Comparison of ENCODE assay signal across 14 cellular contexts in the genomic region with DNA sequence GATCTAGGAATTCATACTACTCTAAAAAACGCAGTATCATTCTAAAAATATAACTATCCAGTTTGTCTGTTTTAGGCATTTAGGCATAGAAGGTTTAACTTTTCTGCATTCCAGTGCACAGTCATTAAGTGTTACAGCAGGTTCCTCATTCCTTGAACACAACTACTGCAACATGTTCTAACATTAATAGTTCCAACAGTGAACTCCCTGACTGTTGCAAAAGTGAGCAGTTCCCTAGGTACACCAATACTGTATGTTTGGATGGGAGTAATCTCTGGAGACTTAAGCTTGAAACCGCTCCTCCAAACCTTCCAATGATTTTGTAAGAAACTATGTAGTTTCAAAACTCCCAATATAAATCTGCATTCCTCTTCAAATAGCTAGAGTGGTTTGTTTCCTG. TPM values are rescaled to one million over a fixed set of nuclear protein-coding genes. Genes with fewer than 3 reads are reported as not detected.
DNase-seq lines count a peak whose midpoint lies in the region; TF ChIP-seq lines count a peak whose summit lies in the region.
"Had no signal": no experiment of that assay in that cellular context is flagged by ENCODE, and none has a peak within 500 bp of the region (broad histone marks: within the 10 kb centered on the region; RNA-seq: fewer than 3 reads in every experiment).

No MANE protein-coding gene starts in this region.

- TF ChIP-seq EP300 in ovary (IDR thresholded peaks at IDR 0.05), result no peak

- DNase-seq in AG09309 (ENCODE audit: low read depth) (peak; percentile 32), MV-4-11 (lab: John Stamatoyannopoulos, UW) (peak; percentile 46), fibroblast of gingiva (ENCODE audit: low read depth) (peak; percentile 85), mesenchymal stem cell (peak; percentile 29), NCI-H345 treated with DMSO at 0.1 percent for 48 hours (lab: John Stamatoyannopoulos, UW; ENCODE audit: unreplicated experiment) (no peak), NCI-H774 (lab: John Stamatoyannopoulos, UW) (no peak), ovary (no peak), midbrain (lab: John Stamatoyannopoulos, UW) (no peak)
- DNase-seq: activated CD4-positive, alpha-beta memory T cell treated with anti-CD3 and anti-CD28 coated beads for 36 hours; activated naive CD8-positive, alpha-beta T cell treated with anti-CD3 and anti-CD28 coated beads, Interleukin-2, amount 50 U/mL, for 24 hours; activated T-cell treated with anti-CD3 and anti-CD28 coated beads, Interleukin-2, amount 50 U/mL, for 72 hours; C1 segment of cervical spinal cord had no signal

- H4K91ac ChIP-seq in mesenchymal stem cell (ENCODE audit: low read length), result no peak overlapping the region

- H3K4me1 ChIP-seq in mesenchymal stem cell (ENCODE audit: control insufficient read depth, insufficient read depth, low read depth, low read length) (no peaks in the 10 kb centered on the region), ovary (ENCODE audit: insufficient read depth) (peaks cover 1% of the 10 kb centered on the region)
- H3K4me1 ChIP-seq: prostate gland, suprapubic skin had no signal

- no peak overlapping the region for H3K23ac ChIP-seq in mesenchymal stem cell (ENCODE audit: low read length in 2 of 2)

- TF ChIP-seq CTCF in AG09309 (IDR thresholded peaks at IDR 0.05; ENCODE audit: control insufficient read depth, insufficient read depth, low read depth, low read length, missing control alignments) (no peak), ovary (IDR thresholded peaks at IDR 0.05) (no peak)

- H2AK5ac ChIP-seq in mesenchymal stem cell (ENCODE audit: low read length, severe bottlenecking), result no peak overlapping the region

- H3K27me3 ChIP-seq in mesenchymal stem cell (ENCODE audit: control insufficient read depth in 1 of 2, insufficient read depth in 1 of 2, low read length in 2 of 2) (no peaks in the 10 kb centered on the region), ovary (no peaks in the 10 kb centered on the region)
- H3K27me3 ChIP-seq: suprapubic skin had no signal

- H3K9me3 ChIP-seq in mesenchymal stem cell (ENCODE audit: control insufficient read depth, low read length) (no peaks in the 10 kb centered on the region), ovary (no peaks in the 10 kb centered on the region)
- H3K9me3 ChIP-seq: prostate gland, suprapubic skin had no signal

- H2BK5ac ChIP-seq in mesenchymal stem cell (ENCODE audit: low read depth, low read length, poor library complexity, severe bottlenecking), result no peak overlapping the region

- H3K36me3 ChIP-seq in mesenchymal stem cell (ENCODE audit: control insufficient read depth in 1 of 2, insufficient read depth in 2 of 2, low read depth in 1 of 2, low read length in 2 of 2) (peaks cover 0 to 10% of the 10 kb centered on the region in 2 experiments), ovary (no peaks in the 10 kb centered on the region)
- H3K36me3 ChIP-seq: prostate gland, suprapubic skin had no signal

- H3K9ac ChIP-seq in mesenchymal stem cell (ENCODE audit: low read length), result peak overlapping the region; percentile 59

- H3K79me1 ChIP-seq in mesenchymal stem cell (replicated peaks; ENCODE audit: low read length, poor library complexity, severe bottlenecking), result no peaks in the 10 kb centered on the region

- no peak for TF ChIP-seq POLR2A in ovary (IDR thresholded peaks at IDR 0.05)

- H3K27ac ChIP-seq in mesenchymal stem cell (ENCODE audit: low read length, poor library complexity, severe bottlenecking) (no peak overlapping the region), ovary (no peak overlapping the region)
- H3K27ac ChIP-seq: prostate gland, suprapubic skin had no signal

- H2BK15ac ChIP-seq in mesenchymal stem cell (ENCODE audit: low read depth, poor library complexity, severe bottlenecking), result no peak overlapping the region

- no peak overlapping the region for H3K4ac ChIP-seq in mesenchymal stem cell (ENCODE audit: low read depth in 1 of 2, low read length in 2 of 2)

- no peak overlapping the region for H2BK120ac ChIP-seq in mesenchymal stem cell (ENCODE audit: low read depth, low read length)

- intact Hi-C loops in ovary (cut with DNase I), result loop anchor here in 3 of 4 donors (5.0 to 10.0 kb wide), 3 partner anchors 198 to 538 kb away; no protein-coding TSS in a partner anchor

- 90% methylated on average over 1 of the region's 2 CpGs for WGBS in mesenchymal stem cell
- WGBS in ovary, 3 donors, result 46 to 70% (median 46%) methylated on average over 2 of the region's 2 CpGs

- H2BK12ac ChIP-seq in mesenchymal stem cell (ENCODE audit: low read length in 2 of 2), result no peak overlapping the region

- H3K18ac ChIP-seq in mesenchymal stem cell (ENCODE audit: low read depth in 1 of 2, low read length in 2 of 2), result no peak overlapping the region

- no peak overlapping the region for H2AFZ ChIP-seq in mesenchymal stem cell (ENCODE audit: low read depth, low read length)

- H3K4me2 ChIP-seq in mesenchymal stem cell (ENCODE audit: low read length, poor library complexity, severe bottlenecking), result no peak overlapping the region

- H3K14ac ChIP-seq in mesenchymal stem cell (ENCODE audit: low read length in 2 of 2), result no peak overlapping the region

- H3K4me3 ChIP-seq in AG09309 (ENCODE audit: control insufficient read depth, low read depth, low read length), result no peak overlapping the region
- no peak overlapping the region for H3K4me3 ChIP-seq in mesenchymal stem cell (ENCODE audit: insufficient read depth in 1 of 2, low read depth in 1 of 2, low read length in 2 of 2)
- no peak overlapping the region for H3K4me3 ChIP-seq in ovary
- H3K4me3 ChIP-seq: prostate gland, suprapubic skin had no signal

- H4K8ac ChIP-seq in mesenchymal stem cell (ENCODE audit: low read length), result no peak overlapping the region

RNA-seq across cellular contexts. Expression of gene UCHL5, which starts 46.2 kb away (rescaled TPM):
- polyA plus RNA-seq in mesenchymal stem cell (2013, experiment 1 of 2), result 21.6 TPM
- 22.2 TPM for polyA plus RNA-seq in mesenchymal stem cell (2013, experiment 2 of 2)
- 10 to 100 TPM; 19.7 to 29.3 (median 23.6) TPM for total RNA-seq in ovary
- polyA plus RNA-seq in ovary, result 10 to 100 TPM; 12.3 to 19.1 TPM

RNA-seq across cellular contexts. Expression of gene RO60, which starts 46.4 kb away (rescaled TPM):
- polyA plus RNA-seq in mesenchymal stem cell (2013, experiment 1 of 2), result 31.3 TPM
- 28.6 TPM for polyA plus RNA-seq in mesenchymal stem cell (2013, experiment 2 of 2)
- 100 to 1,000 TPM in 3 of 7 donors, 10 to 100 TPM in 4; 85.7 to 114 (median 99.6) TPM for total RNA-seq in ovary
- 10 to 100 TPM; 11.0 to 16.4 TPM for polyA plus RNA-seq in ovary

Comparison
In these comparisons a context has a peak if more than half of its experiments do, and no peak if none do; other contexts are left out.
1. DNase-seq: peak in AG09309 (single experiment), MV-4-11 (single experiment), fibroblast of gingiva (single experiment) and mesenchymal stem cell (single experiment); none in NCI-H345 treated with DMSO at 0.1 percent for 48 hours (single experiment), NCI-H774 (single experiment), ovary (0 of 5) and midbrain (single experiment).